ENCODE assay signal across 8 cellular contexts in genomic region chr16:87487361-87487924, GRCh38. TPM values are rescaled to one million over a fixed set of nuclear protein-coding genes. Genes with fewer than 3 reads are reported as not detected.
A peak's percentile ranks its signal among the peaks of the same experiment; 100 is the strongest.
DNase-seq lines count a peak whose midpoint lies in the region; ATAC-seq and TF ChIP-seq lines count a peak whose summit lies in the region.

No MANE protein-coding gene starts in this region.

- peak overlapping the region; percentile 48 for H3K4me3 ChIP-seq in GM23338
- H3K4me3 ChIP-seq in epithelial cell of esophagus (ENCODE audit: low read length): peak overlapping the region; percentile 48
- peak overlapping the region; percentile 61 for H3K4me3 ChIP-seq in neural cell (ENCODE audit: low read length)

- peaks cover 61% of the 10 kb centered on the region for H4K20me1 ChIP-seq in GM23338 (replicated peaks; ENCODE audit: insufficient read depth)
- peaks cover 27% of the 10 kb centered on the region for H4K20me1 ChIP-seq in neural cell (ENCODE audit: insufficient read depth)

- H3K36me3 Mint-ChIP-seq in GM23338 (ENCODE audit: low read depth) (peaks cover 3% of the 10 kb centered on the region; the same call in 1 of the 3 replicates), endothelial cell (ENCODE audit: low read depth, unreplicated experiment) (peaks cover 4% of the 10 kb centered on the region)

- no peaks in the 10 kb centered on the region; the same call in 2 of the 3 replicates for H3K9me3 Mint-ChIP-seq in GM23338
- no peaks in the 10 kb centered on the region for H3K9me3 Mint-ChIP-seq in endothelial cell (ENCODE audit: unreplicated experiment)

- H3K27me3 Mint-ChIP-seq in GM23338 (ENCODE audit: insufficient read depth, low read depth, poor library complexity) (peaks cover 8% of the 10 kb centered on the region), endothelial cell (ENCODE audit: unreplicated experiment) (no peaks in the 10 kb centered on the region)

- ATAC-seq in GM23338: peak; percentile 88
- no peak for ATAC-seq in HG02884 (IDR thresholded peaks at IDR 0.05; ENCODE audit: unreplicated experiment)
- ATAC-seq in GM18861 (IDR thresholded peaks at IDR 0.05; ENCODE audit: unreplicated experiment): no peak

- TF ChIP-seq EP300 in neural cell (conservative IDR thresholded peaks at IDR 0.05; ENCODE audit: poor library complexity, severe bottlenecking): no peak

- no peak for TF ChIP-seq CTCF in GM23338 (conservative IDR thresholded peaks at IDR 0.05; ENCODE audit: low read depth in 2 of 2)
- peak; percentile 5 for TF ChIP-seq CTCF in epithelial cell of esophagus (IDR thresholded peaks at IDR 0.05; ENCODE audit: insufficient read depth, low read depth, low read length, missing control alignments)
- TF ChIP-seq CTCF in neural cell (IDR thresholded peaks at IDR 0.05; ENCODE audit: poor library complexity, severe bottlenecking): no peak
- TF ChIP-seq CTCF in endothelial cell (IDR thresholded peaks at IDR 0.05; ENCODE audit: unreplicated experiment): no peak

- H3K4me2 ChIP-seq in GM23338 (peak overlapping the region; percentile 89), neural cell (ENCODE audit: low read length) (peak overlapping the region; percentile 65)

- H3K27me3 ChIP-seq in GM23338 (ENCODE audit: insufficient read depth) (peaks cover 14% of the 10 kb centered on the region), neural cell (ENCODE audit: insufficient read depth, low read depth, low read length) (no peaks in the 10 kb centered on the region)

- peak; percentile 84 for DNase-seq in GM23338 (ENCODE audit: low spot score)
- peak; percentile 75 for DNase-seq in NCI-H510A treated with DMSO at 0.1 percent for 48 hours (lab: John Stamatoyannopoulos, UW)
- peak; percentile 86 for DNase-seq in epithelial cell of esophagus (ENCODE audit: low read depth)
- DNase-seq in endothelial cell (ENCODE audit: low spot score): no peak
- no peak for DNase-seq in NCI-H524 treated with DMSO at 0.1 percent for 48 hours (lab: John Stamatoyannopoulos, UW)

- no peak overlapping the region for H3K27ac ChIP-seq in GM23338 (ENCODE audit: low read depth)
- H3K27ac ChIP-seq in neural cell (ENCODE audit: low read length): no peak overlapping the region

- no peak for TF ChIP-seq RAD21 in neural cell (conservative IDR thresholded peaks at IDR 0.05)

- H3K4me3 Mint-ChIP-seq in GM23338 (peak overlapping the region; percentile 80), endothelial cell (ENCODE audit: unreplicated experiment) (no peak overlapping the region)

- H3K36me3 ChIP-seq in GM23338 (ENCODE audit: insufficient read depth) (no peaks in the 10 kb centered on the region), neural cell (ENCODE audit: insufficient read depth, low read length) (no peaks in the 10 kb centered on the region)

- H3K27ac Mint-ChIP-seq in GM23338 (peak overlapping the region; percentile 71), endothelial cell (ENCODE audit: unreplicated experiment) (no peak overlapping the region)

- no peaks in the 10 kb centered on the region for H3K9me3 ChIP-seq in neural cell (ENCODE audit: low read length)

- H3K9me2 ChIP-seq in GM23338 (ENCODE audit: insufficient read depth) (no peaks in the 10 kb centered on the region), neural cell (ENCODE audit: insufficient read depth, low read length) (no peaks in the 10 kb centered on the region)

- H2AFZ ChIP-seq in GM23338 (no peak overlapping the region), neural cell (ENCODE audit: low read depth, low read length) (no peak overlapping the region)

- H3K4me1 ChIP-seq in GM23338 (ENCODE audit: insufficient read depth): peaks cover 21% of the 10 kb centered on the region

- no peak overlapping the region for H3K9ac ChIP-seq in neural cell (ENCODE audit: low read length)

- H3K79me2 ChIP-seq in GM23338 (replicated peaks; ENCODE audit: insufficient read depth) (peaks cover 84% of the 10 kb centered on the region), neural cell (replicated peaks; ENCODE audit: insufficient read depth, low read length) (peaks cover 85% of the 10 kb centered on the region)

- H3F3A ChIP-seq in GM23338 (replicated peaks; ENCODE audit: low read depth): no peaks in the 10 kb centered on the region
- no peaks in the 10 kb centered on the region for H3F3A ChIP-seq in neural cell (ENCODE audit: insufficient read depth, low read length, poor library complexity, severe bottlenecking)

- H3K4me1 Mint-ChIP-seq in GM23338 (peaks cover 45% of the 10 kb centered on the region), endothelial cell (ENCODE audit: unreplicated experiment) (peaks cover 48% of the 10 kb centered on the region)

TF ChIP-seq in GM23338, 12 proteins besides CTCF, POLR2A, EP300 and RAD21:
- TF ChIP-seq CREB1 (CRISPR knock-in tag; IDR thresholded peaks at IDR 0.05; ENCODE audit: low read depth): no peak
- TF ChIP-seq, protein P1, sequence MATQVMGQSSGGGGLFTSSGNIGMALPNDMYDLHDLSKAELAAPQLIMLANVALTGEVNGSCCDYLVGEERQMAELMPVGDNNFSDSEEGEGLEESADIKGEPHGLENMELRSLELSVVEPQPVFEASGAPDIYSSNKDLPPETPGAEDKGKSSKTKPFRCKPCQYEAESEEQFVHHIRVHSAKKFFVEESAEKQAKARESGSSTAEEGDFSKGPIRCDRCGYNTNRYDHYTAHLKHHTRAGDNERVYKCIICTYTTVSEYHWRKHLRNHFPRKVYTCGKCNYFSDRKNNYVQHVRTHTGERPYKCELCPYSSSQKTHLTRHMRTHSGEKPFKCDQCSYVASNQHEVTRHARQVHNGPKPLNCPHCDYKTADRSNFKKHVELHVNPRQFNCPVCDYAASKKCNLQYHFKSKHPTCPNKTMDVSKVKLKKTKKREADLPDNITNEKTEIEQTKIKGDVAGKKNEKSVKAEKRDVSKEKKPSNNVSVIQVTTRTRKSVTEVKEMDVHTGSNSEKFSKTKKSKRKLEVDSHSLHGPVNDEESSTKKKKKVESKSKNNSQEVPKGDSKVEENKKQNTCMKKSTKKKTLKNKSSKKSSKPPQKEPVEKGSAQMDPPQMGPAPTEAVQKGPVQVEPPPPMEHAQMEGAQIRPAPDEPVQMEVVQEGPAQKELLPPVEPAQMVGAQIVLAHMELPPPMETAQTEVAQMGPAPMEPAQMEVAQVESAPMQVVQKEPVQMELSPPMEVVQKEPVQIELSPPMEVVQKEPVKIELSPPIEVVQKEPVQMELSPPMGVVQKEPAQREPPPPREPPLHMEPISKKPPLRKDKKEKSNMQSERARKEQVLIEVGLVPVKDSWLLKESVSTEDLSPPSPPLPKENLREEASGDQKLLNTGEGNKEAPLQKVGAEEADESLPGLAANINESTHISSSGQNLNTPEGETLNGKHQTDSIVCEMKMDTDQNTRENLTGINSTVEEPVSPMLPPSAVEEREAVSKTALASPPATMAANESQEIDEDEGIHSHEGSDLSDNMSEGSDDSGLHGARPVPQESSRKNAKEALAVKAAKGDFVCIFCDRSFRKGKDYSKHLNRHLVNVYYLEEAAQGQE (IDR thresholded peaks at IDR 0.05; ENCODE audit: unreplicated experiment): no peak

TF ChIP-seq in neural cell, 6 proteins besides CTCF, POLR2A, EP300 and RAD21:
- TF ChIP-seq TAF1 (IDR thresholded peaks at IDR 0.05; ENCODE audit: low read depth) (no peak), POLR2AphosphoS5 (IDR thresholded peaks at IDR 0.05) (peak; percentile 18), SMC3 (conservative IDR thresholded peaks at IDR 0.05; ENCODE audit: poor library complexity) (no peak), MXI1 (conservative IDR thresholded peaks at IDR 0.05; ENCODE audit: poor library complexity, severe bottlenecking) (peak; percentile 31), EZH2 (IDR thresholded peaks at IDR 0.05; ENCODE audit: borderline replicate concordance, insufficient read depth, low read length, poor library complexity, severe bottlenecking) (no peak)
- TF ChIP-seq, protein P1 (IDR thresholded peaks at IDR 0.05; ENCODE audit: borderline replicate concordance): no peak

RNA-seq across cellular contexts. Expression of gene ZCCHC14, which starts 5.4 kb away (rescaled TPM):
- 22.4 and 31.2 TPM in 2 replicates for total RNA-seq in GM23338 (2014; rRNA removed; shearing (Covaris generic))
- polyA plus RNA-seq in GM23338 (2016; fragmentation: Nextera tagmentation; extraction: Ambion mirVana) (6.8 and 7.6 TPM in 2 replicates), neural cell (22.1 and 22.8 TPM in 2 replicates)
- polyA minus RNA-seq in neural cell: 39.2 and 46.3 TPM in 2 replicates
- total RNA-seq in endothelial cell (ENCODE audit: unreplicated experiment): 50.4 TPM

Comparison
In these comparisons a context has a peak if more than half of its experiments do, and no peak if none do; other contexts are left out.
1. DNase-seq: peak in GM23338 (single experiment), NCI-H510A treated with DMSO at 0.1 percent for 48 hours (single experiment) and epithelial cell of esophagus (single experiment); none in endothelial cell (single experiment) and NCI-H524 treated with DMSO at 0.1 percent for 48 hours (single experiment).
2. Peak in every context shown above with its lines, with median percentiles within 50 percentile points of each other: H3K4me3 ChIP-seq.